Comparison of ENCODE assay signal across 24 cellular contexts in genomic region chr7:34622182-34622581, GRCh38. TPM values are rescaled to one million over a fixed set of nuclear protein-coding genes. Genes with fewer than 3 reads are reported as not detected.
DNase-seq lines count a peak whose midpoint lies in the region; ATAC-seq lines count a peak whose summit lies in the region.
"Had no signal": no experiment of that assay in that cellular context is flagged by ENCODE, and none has a peak within 500 bp of the region (broad histone marks: within the 10 kb centered on the region; RNA-seq: fewer than 3 reads in every experiment).

No MANE protein-coding gene starts in this region.

- H3K36me3 ChIP-seq in NT2/D1 (ENCODE audit: insufficient read depth, insufficient read length, low read length) = no peaks in the 10 kb centered on the region
- no peaks in the 10 kb centered on the region for H3K36me3 ChIP-seq in neuronal stem cell (replicated peaks in 1 of 2; ENCODE audit: control insufficient read depth in 2 of 2, insufficient read depth in 2 of 2, low read length in 2 of 2)

- no peak overlapping the region for H3K27ac Mint-ChIP-seq in stimulated activated effector memory CD8-positive, alpha-beta T cell treated with anti-CD3 and anti-CD28 coated beads, Interleukin-12 subunit alpha, Interleukin-12 subunit beta, amount 100 ng/mL, for 72 hours
- H3K27ac Mint-ChIP-seq: CD8-positive, alpha-beta T cell; H9; HFFc6 had no signal

- no peak overlapping the region for H3K4ac ChIP-seq in neuronal stem cell (ENCODE audit: low read length)

- no peak overlapping the region for H2BK5ac ChIP-seq in neuronal stem cell (ENCODE audit: low read length)

- H2AK5ac ChIP-seq in neuronal stem cell (ENCODE audit: low read depth, low read length) = no peak overlapping the region

- H3K27ac ChIP-seq in neuronal stem cell (replicated peaks; ENCODE audit: low read length) = no peak overlapping the region
- H3K27ac ChIP-seq: 22Rv1, HL-60 had no signal

- no peak overlapping the region for H3K4me2 ChIP-seq in neuronal stem cell (ENCODE audit: insufficient read depth, low read length, poor library complexity, severe bottlenecking)

- H2BK120ac ChIP-seq in neuronal stem cell (ENCODE audit: low read depth, low read length) = no peak overlapping the region

- no peak for ATAC-seq in stimulated activated effector memory CD8-positive, alpha-beta T cell treated with anti-CD3 and anti-CD28 coated beads, Interleukin-12 subunit alpha, Interleukin-12 subunit beta, amount 100 ng/mL, for 72 hours
- ATAC-seq: CD8-positive, alpha-beta T cell; GM12878; Panc1; SK-N-SH treated with all-trans-retinoic acid at 6 μM for 48 hours had no signal

- peaks cover 3% of the 10 kb centered on the region for H3K9me3 Mint-ChIP-seq in stimulated activated effector memory CD8-positive, alpha-beta T cell treated with anti-CD3 and anti-CD28 coated beads, Interleukin-12 subunit alpha, Interleukin-12 subunit beta, amount 100 ng/mL, for 72 hours
- H3K9me3 Mint-ChIP-seq: CD8-positive, alpha-beta T cell; H9 had no signal

- H3K23ac ChIP-seq in neuronal stem cell (ENCODE audit: low read depth, low read length, poor library complexity) = no peak overlapping the region

- H3K27me3 ChIP-seq in NT2/D1 (ENCODE audit: insufficient read depth, insufficient read length) (no peaks in the 10 kb centered on the region), neuronal stem cell (ENCODE audit: control insufficient read depth in 3 of 3, insufficient read depth in 3 of 3, low read depth in 1 of 3, low read length in 3 of 3) (no peaks in the 10 kb centered on the region)

- no CpG with 5 or more reads among the region's 2 CpGs for WGBS in neuronal stem cell (ENCODE audit: extremely low coverage in 2 of 2, insufficient read length in 2 of 2, insufficient replicate concordance in 1 of 2), 2 donors

- H3K4me3 Mint-ChIP-seq in stimulated activated effector memory CD8-positive, alpha-beta T cell treated with anti-CD3 and anti-CD28 coated beads, Interleukin-12 subunit alpha, Interleukin-12 subunit beta, amount 100 ng/mL, for 72 hours = no peak overlapping the region
- H3K4me3 Mint-ChIP-seq: CD8-positive, alpha-beta T cell; H9; HFFc6 had no signal

- DNase-seq in DMS53 (lab: John Stamatoyannopoulos, UW) = peak; percentile 76
- no peak for DNase-seq in DMS53 treated with DMSO at 0.1 percent for 48 hours (lab: John Stamatoyannopoulos, UW; ENCODE audit: unreplicated experiment)
- peak; percentile 46 for DNase-seq in NT2/D1 (ENCODE audit: low read depth, low spot score)
- DNase-seq in islet precursor cell = peak; percentile 59
- no peak for DNase-seq in neuronal stem cell (ENCODE audit: low spot score)
- no peak for DNase-seq in stimulated activated effector memory CD8-positive, alpha-beta T cell treated with anti-CD3 and anti-CD28 coated beads, Interleukin-12 subunit alpha, Interleukin-12 subunit beta, amount 100 ng/mL, for 72 hours (ENCODE audit: low spot score in 2 of 2)
- DNase-seq in stimulated activated naive CD4-positive, alpha-beta T cell treated with Interleukin-2 at 50 U/mL for 16 hours (lab: John Stamatoyannopoulos, UW) = no peak
- no peak for DNase-seq in NCI-H748 (lab: John Stamatoyannopoulos, UW; ENCODE audit: unreplicated experiment)
- DNase-seq: AML-193; C1 segment of cervical spinal cord; Calu3; CD8-positive, alpha-beta T cell; H9; HFFc6; KBM-7; NCI-H1092 treated with DMSO at 0.1 percent for 48 hours; NCI-H2081 treated with DMSO at 0.1 percent for 48 hours; NCI-H446 treated with DMSO at 0.1 percent for 48 hours; NCI-H526 treated with DMSO at 0.1 percent for 48 hours had no signal

- H3K14ac ChIP-seq in neuronal stem cell (ENCODE audit: low read length) = peak overlapping the region; percentile 73

- H3K4me1 ChIP-seq in NT2/D1 (ENCODE audit: insufficient read depth, insufficient read length) (no peaks in the 10 kb centered on the region), neuronal stem cell (ENCODE audit: control insufficient read depth in 2 of 2, insufficient read depth in 1 of 2, low read depth in 1 of 2, low read length in 2 of 2) (peaks cover 11 to 18% of the 10 kb centered on the region in 2 donors)

- no peak overlapping the region for H4K91ac ChIP-seq in neuronal stem cell (ENCODE audit: low read depth, low read length, poor library complexity)

- no peaks in the 10 kb centered on the region for H3K4me1 Mint-ChIP-seq in stimulated activated effector memory CD8-positive, alpha-beta T cell treated with anti-CD3 and anti-CD28 coated beads, Interleukin-12 subunit alpha, Interleukin-12 subunit beta, amount 100 ng/mL, for 72 hours

- H3K18ac ChIP-seq in neuronal stem cell (ENCODE audit: low read length) = no peak overlapping the region

- H2BK15ac ChIP-seq in neuronal stem cell (ENCODE audit: low read length) = no peak overlapping the region

- no peaks in the 10 kb centered on the region for H3K36me3 Mint-ChIP-seq in stimulated activated effector memory CD8-positive, alpha-beta T cell treated with anti-CD3 and anti-CD28 coated beads, Interleukin-12 subunit alpha, Interleukin-12 subunit beta, amount 100 ng/mL, for 72 hours
- H3K36me3 Mint-ChIP-seq: CD8-positive, alpha-beta T cell had no signal

- H3K9me3 ChIP-seq in NT2/D1 (ENCODE audit: insufficient read depth, low read length) = no peaks in the 10 kb centered on the region
- no peaks in the 10 kb centered on the region for H3K9me3 ChIP-seq in neuronal stem cell (replicated peaks in 1 of 2; ENCODE audit: control insufficient read depth in 2 of 2, insufficient read depth in 1 of 2, low read depth in 1 of 2, low read length in 2 of 2)

- no peaks in the 10 kb centered on the region for H3K79me1 ChIP-seq in neuronal stem cell (ENCODE audit: low read depth, low read length)

- peak overlapping the region; percentile 46 for H2AFZ ChIP-seq in neuronal stem cell (ENCODE audit: low read length)

- no peak overlapping the region for H2BK12ac ChIP-seq in neuronal stem cell (ENCODE audit: low read length)

- no peak overlapping the region for H3K9ac ChIP-seq in NT2/D1 (ENCODE audit: insufficient read length, low read depth)
- H3K9ac ChIP-seq in neuronal stem cell (ENCODE audit: low read depth, low read length, poor library complexity) = no peak overlapping the region

- H4K8ac ChIP-seq in neuronal stem cell (ENCODE audit: low read depth, low read length) = no peak overlapping the region

- H3K4me3 ChIP-seq in NT2/D1 (ENCODE audit: insufficient read length, low read depth) = no peak overlapping the region
- H3K4me3 ChIP-seq in neuronal stem cell (ENCODE audit: low read length in 2 of 2) = no peak overlapping the region
- H3K4me3 ChIP-seq: GM12878 had no signal

RNA-seq across cellular contexts. Expression of gene NPSR1, which starts 35.8 kb away (rescaled TPM):
- polyA plus RNA-seq in neuronal stem cell (2013, experiment 1 of 2) = not detected
- not detected for polyA plus RNA-seq in neuronal stem cell (2013, experiment 2 of 2)

Comparison
In these comparisons a context has a peak if more than half of its experiments do, and no peak if none do; other contexts are left out.
1. DNase-seq: peak in DMS53 (single experiment), NT2/D1 (single experiment) and islet precursor cell (single experiment); none in DMS53 treated with DMSO at 0.1 percent for 48 hours (single experiment), neuronal stem cell (single experiment), stimulated activated effector memory CD8-positive, alpha-beta T cell treated with anti-CD3 and anti-CD28 coated beads, Interleukin-12 subunit alpha, Interleukin-12 subunit beta, amount 100 ng/mL, for 72 hours (0 of 2), stimulated activated naive CD4-positive, alpha-beta T cell treated with Interleukin-2 at 50 U/mL for 16 hours (single experiment) and NCI-H748 (single experiment).